8 cellular contexts compared by ENCODE assay signal in genomic region chr12:124545508-124546418, GRCh38. TPM values are rescaled to one million over a fixed set of nuclear protein-coding genes. Genes with fewer than 3 reads are reported as not detected.
DNase-seq lines count a peak whose midpoint lies in the region; ATAC-seq and TF ChIP-seq lines count a peak whose summit lies in the region.

No MANE protein-coding gene starts in this region.

- CTCF ChIA-PET in GM10248 (lab: Yijun Ruan, JAX), result interaction anchor here (0.7 to 1.8 kb wide), 8 partner anchors 8 to 216 kb away, joined by 3 to 6 read pairs (median 4); no protein-coding TSS in a partner anchor

- peak; percentile 88 for DNase-seq in GM10248 (ENCODE audit: extremely low spot score)
- peak; percentile 42 for DNase-seq in HT-29 (ENCODE audit: low spot score)
- DNase-seq in activated effector memory CD4-positive, alpha-beta T cell treated with Interleukin-2 at 50 U/mL for 16 hours, result peak; percentile 10
- DNase-seq in posterior vena cava (ENCODE audit: low spot score), result peak; percentile 90
- DNase-seq in superior temporal gyrus (ENCODE audit: extremely low spot score), result no peak
- DNase-seq in NCI-H510A (lab: John Stamatoyannopoulos, UW), result no peak
- DNase-seq in left ventricle myocardium inferior, result no peak

- intact Hi-C loops in posterior vena cava (cut with DNase I) (no loop called here), left ventricle myocardium inferior (cut with micrococcal nuclease) (no loop called here)

- H3K27me3 ChIP-seq in left ventricle myocardium inferior (ENCODE audit: low read depth), result no peaks in the 10 kb centered on the region

- no peak overlapping the region for H3K4me3 ChIP-seq in left ventricle myocardium inferior

- no peak for TF ChIP-seq CTCF in GM10248 (IDR thresholded peaks at IDR 0.05; ENCODE audit: control extremely low read depth, extremely low read depth, low read depth, missing control alignments)
- TF ChIP-seq CTCF in left ventricle myocardium inferior (IDR thresholded peaks at IDR 0.05; ENCODE audit: borderline replicate concordance), result no peak

- peak; percentile 88 for ATAC-seq in GM21528 (IDR thresholded peaks at IDR 0.05; ENCODE audit: low FRiP score, unreplicated experiment)

- H3K36me3 ChIP-seq in left ventricle myocardium inferior, result no peaks in the 10 kb centered on the region

- POLR2A ChIA-PET in GM10248 (lab: Yijun Ruan, JAX), result interaction anchor here (0.6 kb wide), 2 partner anchors 66 to 1656 kb away, joined by 3 read pairs; no protein-coding TSS in a partner anchor

- no peak overlapping the region for H3K27ac ChIP-seq in left ventricle myocardium inferior (replicated peaks)

- H3K9me3 ChIP-seq in left ventricle myocardium inferior (replicated peaks), result no peaks in the 10 kb centered on the region

- peaks cover 76% of the 10 kb centered on the region for H3K4me1 ChIP-seq in left ventricle myocardium inferior

RNA-seq across cellular contexts. Expression of gene NCOR2, which starts 21.6 kb away (rescaled TPM):
- 93.6 and 114 TPM in 2 replicates for total RNA-seq in HT-29 (2014; rRNA removed; shearing (Covaris generic))
- total RNA-seq in posterior vena cava (100 to 1,000 TPM; 210 to 279 TPM), left ventricle myocardium inferior (152 TPM)

Comparison
In these comparisons a context has a peak if more than half of its experiments do, and no peak if none do; other contexts are left out.
1. DNase-seq: peak in GM10248 (single experiment), HT-29 (single experiment), activated effector memory CD4-positive, alpha-beta T cell treated with Interleukin-2 at 50 U/mL for 16 hours (single experiment) and posterior vena cava (single experiment); none in superior temporal gyrus (single experiment), NCI-H510A (single experiment) and left ventricle myocardium inferior (single experiment).